8 cellular contexts compared by ENCODE assay signal in the genomic region with DNA sequence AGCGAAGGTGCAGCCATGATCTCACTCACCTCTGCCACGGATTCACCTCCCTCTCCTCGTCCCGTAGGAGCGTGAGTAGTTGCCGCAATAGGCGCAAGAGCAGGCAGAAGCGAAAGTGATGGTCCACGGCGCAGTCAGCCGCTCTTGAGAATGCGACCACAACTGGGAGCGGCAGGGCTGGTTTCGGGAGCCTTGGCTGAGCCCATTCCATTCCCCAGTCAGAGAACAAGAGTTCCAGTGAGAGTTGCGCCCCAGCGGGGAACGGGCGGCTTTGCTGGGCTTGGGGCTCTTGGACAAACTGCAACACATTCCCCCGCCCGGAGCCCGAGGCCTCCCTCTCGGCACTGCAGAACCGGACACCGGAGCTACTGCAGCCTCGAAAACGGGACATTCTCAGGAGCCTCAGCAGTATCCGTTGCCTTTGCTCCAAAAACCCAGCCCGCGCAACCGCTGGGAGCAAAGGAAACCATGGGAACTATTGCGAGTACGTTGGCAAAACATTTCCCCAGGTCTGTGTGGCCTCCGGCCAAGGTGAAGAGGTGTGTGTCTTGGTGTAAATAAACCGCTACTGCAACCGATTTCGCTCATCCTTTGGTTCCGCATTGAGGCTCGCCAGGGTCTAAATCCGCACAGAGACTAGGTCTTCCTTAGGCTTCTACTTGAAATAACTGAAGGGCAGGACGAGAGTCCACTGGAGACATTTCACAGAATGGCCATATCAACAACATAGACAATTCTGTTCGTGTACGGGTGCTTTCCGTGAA. TPM values are rescaled to one million over a fixed set of nuclear protein-coding genes. Genes with fewer than 3 reads are reported as not detected.
A peak's percentile ranks its signal among the peaks of the same experiment; 100 is the strongest.
DNase-seq lines count a peak whose midpoint lies in the region; ATAC-seq and TF ChIP-seq lines count a peak whose summit lies in the region.

No MANE protein-coding gene starts in this region.

- ATAC-seq in GM19328 (IDR thresholded peaks at IDR 0.05; ENCODE audit: unreplicated experiment) (peak; percentile 60), HG03460 (IDR thresholded peaks at IDR 0.05; ENCODE audit: unreplicated experiment) (peak; percentile 73), lung (ENCODE audit: insufficient read depth, low FRiP score) (peak; percentile 83)

- H3K36me3 ChIP-seq in BJ (ENCODE audit: control insufficient read depth, insufficient read depth, low read length) (no peaks in the 10 kb centered on the region), ectodermal cell (ENCODE audit: control insufficient read depth, insufficient read depth, low read length) (no peaks in the 10 kb centered on the region), lung (ENCODE audit: control insufficient read depth in 2 of 2, insufficient read depth in 2 of 2, low read length in 2 of 2) (no peaks in the 10 kb centered on the region)

- H3K4me3 ChIP-seq in BJ (ENCODE audit: low read depth, low read length) (peak overlapping the region; percentile 64), ectodermal cell (ENCODE audit: insufficient read depth, low read depth, low read length) (peak overlapping the region; percentile 51), lung (peak overlapping the region; percentile 44)

- TF ChIP-seq CTCF in BJ (IDR thresholded peaks at IDR 0.05; ENCODE audit: insufficient read depth, low read depth, low read length) (no peak), lung (IDR thresholded peaks at IDR 0.05; ENCODE audit: control extremely low read depth, extremely low read depth) (no peak)

- no peaks in the 10 kb centered on the region for H3K9me3 ChIP-seq in ectodermal cell (ENCODE audit: control insufficient read depth, low read length)
- H3K9me3 ChIP-seq in lung (ENCODE audit: control insufficient read depth in 2 of 2, insufficient read depth in 1 of 2, low read length in 1 of 2) = peaks cover 0 to 5% of the 10 kb centered on the region in 2 donors

- POLR2A ChIA-PET in BJ (lab: Charles Lee) = no interaction called here

- no peak overlapping the region for H3K27ac ChIP-seq in ectodermal cell (ENCODE audit: insufficient read depth, low read depth, low read length, poor library complexity, severe bottlenecking)
- peak overlapping the region; percentile 83 to 91 for H3K27ac ChIP-seq in lung (ENCODE audit: low read depth in 1 of 2, low read length in 1 of 2)

- H3K4me1 ChIP-seq in ectodermal cell (ENCODE audit: control insufficient read depth, insufficient read depth, low read length) = no peaks in the 10 kb centered on the region
- H3K4me1 ChIP-seq in lung (ENCODE audit: control insufficient read depth in 2 of 2, insufficient read depth in 2 of 2, low read length in 2 of 2) = peaks cover 0 to 3% of the 10 kb centered on the region in 2 donors

- DNase-seq in BJ (ENCODE audit: low read depth) (no peak), NCI-H524 treated with DMSO at 0.1 percent for 48 hours (lab: John Stamatoyannopoulos, UW) (peak; percentile 68), lung (ENCODE audit: low spot score) (peak; percentile 77)
- DNase-seq in activated CD4-positive, alpha-beta T cell treated with anti-CD3 and anti-CD28 coated beads, Interleukin-2, amount 50 U/mL, for 48 hours = peak; percentile 49 to 65
- peak; percentile 19 to 49 (median 38) for DNase-seq in stimulated activated CD4-positive, alpha-beta T cell treated with anti-CD3 and anti-CD28 coated beads, TNF-alpha, amount 100 ng/mL, for 24 hours (ENCODE audit: low read depth in 3 of 3)

- 0% methylated on average over 40 of the region's 43 CpGs for WGBS in ectodermal cell, 2 experiments
- 1 to 32% methylated on average over 39 to 43 of the region's 43 CpGs for WGBS in lung, 2 donors

- CTCF ChIA-PET in BJ (lab: Yijun Ruan, JAX) = no interaction called here

- H3K27me3 ChIP-seq in BJ (ENCODE audit: control insufficient read depth, insufficient read depth, low read length) = 0 out of 2 replicates have a peak, but pooled peaks cover 3% of the 10 kb centered on the region
- peaks cover 41% of the 10 kb centered on the region for H3K27me3 ChIP-seq in ectodermal cell (ENCODE audit: control insufficient read depth, insufficient read depth, low read length, poor library complexity, severe bottlenecking)
- H3K27me3 ChIP-seq in lung (ENCODE audit: control insufficient read depth, insufficient read depth) = peaks cover 3% of the 10 kb centered on the region

RNA-seq across cellular contexts. Expression of gene ZBTB33, which starts 5.7 kb away (rescaled TPM):
- polyA plus RNA-seq in BJ (2011; rRNA removed) (2.2 and 4.6 TPM in 2 replicates), lung (1 to 10 TPM; 3.1 to 5.3 TPM)
- 4.8 and 5.1 TPM in 2 replicates for polyA minus RNA-seq in BJ (2011; rRNA and poly(A)+ RNA removed)
- 29.2 TPM for polyA plus RNA-seq in ectodermal cell (2013, experiment 1 of 4)
- 30.3 TPM for polyA plus RNA-seq in ectodermal cell (2013, experiment 2 of 4)
- polyA plus RNA-seq in ectodermal cell (2013, experiment 3 of 4) = 22.7 TPM
- 25.7 TPM for polyA plus RNA-seq in ectodermal cell (2013, experiment 4 of 4)
- total RNA-seq in lung = 10 to 100 TPM; 10.6 to 21.0 TPM
